In genomic region chr5:56327810-56328209, GRCh38 we compare ENCODE assay signal across 8 cellular contexts.
DNase-seq lines count a peak whose midpoint lies in the region; ATAC-seq, FAIRE-seq and TF ChIP-seq lines count a peak whose summit lies in the region.

No MANE protein-coding gene starts in this region.

- POLR2A ChIA-PET in activated CD4-positive, alpha-beta memory T cell treated with anti-CD3 and anti-CD28 coated beads, Interleukin-2, amount 10 ng/mL, durations not matched to agents 7 days and 5 days (lab: Charles Lee) = interaction anchor here (0.6 to 3.6 kb wide), 15 partner anchors 9 to 582 kb away, joined by 3 to 34 read pairs (median 5); partner anchors contain the start of gene MAP3K1

- no peak for DNase-seq in GM12891 (ENCODE audit: insufficient read length, low spot score)
- peak; percentile 83 for DNase-seq in activated CD4-positive, alpha-beta memory T cell treated with anti-CD3 and anti-CD28 coated beads, Interleukin-2, amount 10 ng/mL, durations not matched to agents 7 days and 5 days
- no peak for DNase-seq in kidney tubule cell (ENCODE audit: low spot score)
- DNase-seq in NK-92 treated with Interleukin-12 subunit alpha and Interleukin-12 subunit beta, amount 100 ng/mL, for 24 hours (lab: John Stamatoyannopoulos, UW) = no peak
- DNase-seq in 8988T = no peak
- DNase-seq in foreskin fibroblast = no peak

- peaks cover 71% of the 10 kb centered on the region for H3K4me1 Mint-ChIP-seq in activated CD4-positive, alpha-beta memory T cell treated with anti-CD3 and anti-CD28 coated beads, Interleukin-2, amount 10 ng/mL, durations not matched to agents 7 days and 5 days
- H3K4me1 Mint-ChIP-seq in nephron = peaks cover 41% of the 10 kb centered on the region

- peak; percentile 53 for ATAC-seq in HG02852 (IDR thresholded peaks at IDR 0.05; ENCODE audit: unreplicated experiment)

- CTCF ChIA-PET in activated CD4-positive, alpha-beta memory T cell treated with anti-CD3 and anti-CD28 coated beads, Interleukin-2, amount 10 ng/mL, durations not matched to agents 7 days and 5 days (lab: Charles Lee) = interaction anchor here (1.5 to 1.8 kb wide), 3 partner anchors 55 to 152 kb away, joined by 5 to 9 read pairs (median 6); no protein-coding TSS in a partner anchor

- no peaks in the 10 kb centered on the region for H3K27me3 Mint-ChIP-seq in activated CD4-positive, alpha-beta memory T cell treated with anti-CD3 and anti-CD28 coated beads, Interleukin-2, amount 10 ng/mL, durations not matched to agents 7 days and 5 days
- H3K27me3 Mint-ChIP-seq in nephron (ENCODE audit: low read depth) = no peaks in the 10 kb centered on the region

- peaks cover 6% of the 10 kb centered on the region for H3K36me3 Mint-ChIP-seq in activated CD4-positive, alpha-beta memory T cell treated with anti-CD3 and anti-CD28 coated beads, Interleukin-2, amount 10 ng/mL, durations not matched to agents 7 days and 5 days (ENCODE audit: low read depth)
- H3K36me3 Mint-ChIP-seq in nephron (ENCODE audit: low read depth) = peaks cover 4% of the 10 kb centered on the region

- no peak for TF ChIP-seq POLR2A in GM12891 (IDR thresholded peaks at IDR 0.05; ENCODE audit: low read depth, low read length)

- TF ChIP-seq CTCF in nephron (IDR thresholded peaks at IDR 0.05; ENCODE audit: unreplicated experiment in 3 of 3) (no peak), foreskin fibroblast (IDR thresholded peaks at IDR 0.05; ENCODE audit: low read depth, low read length) (no peak)

- H3K4me3 ChIP-seq in foreskin fibroblast (ENCODE audit: low read depth in 1 of 2, low read length in 2 of 2) = no peak overlapping the region

- H3K4me3 Mint-ChIP-seq in activated CD4-positive, alpha-beta memory T cell treated with anti-CD3 and anti-CD28 coated beads, Interleukin-2, amount 10 ng/mL, durations not matched to agents 7 days and 5 days = peak overlapping the region; percentile 11
- no peak overlapping the region for H3K4me3 Mint-ChIP-seq in nephron

- FAIRE-seq in GM12891 (lab: Jason Lieb, UNC) = no peak

- no peaks in the 10 kb centered on the region for H3K9me3 Mint-ChIP-seq in activated CD4-positive, alpha-beta memory T cell treated with anti-CD3 and anti-CD28 coated beads, Interleukin-2, amount 10 ng/mL, durations not matched to agents 7 days and 5 days
- peaks cover 3% of the 10 kb centered on the region for H3K9me3 Mint-ChIP-seq in nephron

- peak overlapping the region; percentile 82 for H3K27ac Mint-ChIP-seq in activated CD4-positive, alpha-beta memory T cell treated with anti-CD3 and anti-CD28 coated beads, Interleukin-2, amount 10 ng/mL, durations not matched to agents 7 days and 5 days
- H3K27ac Mint-ChIP-seq in nephron = peak overlapping the region; percentile 25 to 47 (median 41)

TF ChIP-seq in GM12891, 5 proteins besides CTCF, POLR2A, EP300 and RAD21:
- TF ChIP-seq SPI1 (IDR thresholded peaks at IDR 0.05; ENCODE audit: low read depth, low read length) (no peak), PAX5 (IDR thresholded peaks at IDR 0.05; ENCODE audit: insufficient read depth, low read length, severe bottlenecking) (no peak), POLR2AphosphoS5 (IDR thresholded peaks at IDR 0.05; ENCODE audit: low read depth, low read length) (no peak), TAF1 (IDR thresholded peaks at IDR 0.05; ENCODE audit: low read depth, low read length) (no peak), POU2F2 (IDR thresholded peaks at IDR 0.05; ENCODE audit: low read depth, low read length) (peak; percentile 79)
